1 cellular context compared by ENCODE assay signal in genomic region chr17:29389994-29390855, GRCh38.
TF ChIP-seq lines count a peak whose summit lies in the region.

Gene TAOK1 (plus strand): TSS chr17:29390363. CDS start chr17:29451549, 61,186 bp downstream.

TF ChIP-seq in HepG2, 621 proteins besides CTCF, POLR2A, EP300 and RAD21 (continued from another document and continues in another):
- TF ChIP-seq PRDM15 (CRISPR knock-in tag; IDR thresholded peaks at IDR 0.05) = no peak
- TF ChIP-seq E2F1 (CRISPR knock-in tag; IDR thresholded peaks at IDR 0.05) = no peak
- no peak for TF ChIP-seq ZNF468 (CRISPR knock-in tag; IDR thresholded peaks at IDR 0.05)
- peak; percentile 17; the same call in 1 of the 2 replicates for TF ChIP-seq ZNF777 (CRISPR knock-in tag; IDR thresholded peaks at IDR 0.05)
- no peak for TF ChIP-seq PBX3 (CRISPR knock-in tag; IDR thresholded peaks at IDR 0.05; ENCODE audit: borderline replicate concordance)
- no peak for TF ChIP-seq ATM (IDR thresholded peaks at IDR 0.05; ENCODE audit: borderline replicate concordance)
- no peak for TF ChIP-seq ZNF30 (CRISPR knock-in tag; IDR thresholded peaks at IDR 0.05)
- TF ChIP-seq ZNF17 (CRISPR knock-in tag; IDR thresholded peaks at IDR 0.05) = no peak
- no peak for TF ChIP-seq SP140L (CRISPR knock-in tag; IDR thresholded peaks at IDR 0.05; ENCODE audit: borderline replicate concordance)
- no peak for TF ChIP-seq ZNF775 (CRISPR knock-in tag; IDR thresholded peaks at IDR 0.05; ENCODE audit: borderline replicate concordance)
- peak; percentile 25; the same call in 1 of the 2 replicates for TF ChIP-seq TFDP2 (CRISPR knock-in tag; IDR thresholded peaks at IDR 0.05)
- TF ChIP-seq ZNF770 (CRISPR knock-in tag; IDR thresholded peaks at IDR 0.05) = peak; percentile 68
- TF ChIP-seq NFE2 (CRISPR knock-in tag; IDR thresholded peaks at IDR 0.05) = no peak
- peak; percentile 78; the same call in 1 of the 2 replicates for TF ChIP-seq ZNF709 (CRISPR knock-in tag; IDR thresholded peaks at IDR 0.05)
- 0 out of 2 replicates have a peak, but pooled peaks have one; percentile 31 for TF ChIP-seq ZNF747 (CRISPR knock-in tag; IDR thresholded peaks at IDR 0.05; ENCODE audit: borderline replicate concordance)
- TF ChIP-seq ZNF781 (CRISPR knock-in tag; IDR thresholded peaks at IDR 0.05; ENCODE audit: borderline replicate concordance, not compliant biosample characterization) = peak; percentile 46
- TF ChIP-seq ZC3H13 (CRISPR knock-in tag; IDR thresholded peaks at IDR 0.05) = peak; percentile 87
- TF ChIP-seq HNRNPLL (IDR thresholded peaks at IDR 0.05; ENCODE audit: low read depth, low read length, poor library complexity, severe bottlenecking) = peak; percentile 71
- TF ChIP-seq AHDC1 (CRISPR knock-in tag; IDR thresholded peaks at IDR 0.05; ENCODE audit: borderline replicate concordance) = no peak
- TF ChIP-seq ZNF350 (CRISPR knock-in tag; IDR thresholded peaks at IDR 0.05; ENCODE audit: borderline replicate concordance, low read depth) = peak; percentile 34; the same call in 1 of the 2 replicates
- peak; percentile 21 for TF ChIP-seq ZBED4 (CRISPR knock-in tag; IDR thresholded peaks at IDR 0.05; ENCODE audit: borderline replicate concordance)
- no peak for TF ChIP-seq CBX1 (IDR thresholded peaks at IDR 0.05; ENCODE audit: low read depth)
- peak; percentile 94 for TF ChIP-seq ARNT2 (CRISPR knock-in tag; IDR thresholded peaks at IDR 0.05; ENCODE audit: low read depth)
- TF ChIP-seq MAX (IDR thresholded peaks at IDR 0.05) = peak; percentile 82
- peak; percentile 84; the same call in 1 of the 2 replicates for TF ChIP-seq ZFP91 (CRISPR knock-in tag; IDR thresholded peaks at IDR 0.05; ENCODE audit: borderline replicate concordance)
- TF ChIP-seq NFYC (CRISPR knock-in tag; IDR thresholded peaks at IDR 0.05) = no peak
- no peak for TF ChIP-seq MTF1 (CRISPR knock-in tag; IDR thresholded peaks at IDR 0.05)
- TF ChIP-seq NR2F1 (CRISPR knock-in tag; IDR thresholded peaks at IDR 0.05) = no peak
- no peak for TF ChIP-seq NKX3-1 (CRISPR knock-in tag; IDR thresholded peaks at IDR 0.05)
- TF ChIP-seq ZNF335 (CRISPR knock-in tag; IDR thresholded peaks at IDR 0.05) = 0 out of 2 replicates have a peak, but pooled peaks have one; percentile 57
- TF ChIP-seq ZNF782 (CRISPR knock-in tag; IDR thresholded peaks at IDR 0.05; ENCODE audit: borderline replicate concordance) = no peak
- TF ChIP-seq ETS1 (CRISPR knock-in tag; IDR thresholded peaks at IDR 0.05) = no peak
- no peak for TF ChIP-seq ZNF841 (CRISPR knock-in tag; IDR thresholded peaks at IDR 0.05; ENCODE audit: borderline replicate concordance)
- TF ChIP-seq ZNF33B (CRISPR knock-in tag; IDR thresholded peaks at IDR 0.05) = no peak; the same call in 1 of the 2 replicates
- TF ChIP-seq ATAD3A (CRISPR knock-in tag; IDR thresholded peaks at IDR 0.05) = no peak
